ENCODE assay signal across 9 cellular contexts in genomic region chr20:59177266-59178250, GRCh38.
DNase-seq lines count a peak whose midpoint lies in the region; ATAC-seq and TF ChIP-seq lines count a peak whose summit lies in the region.
"Had no signal": no experiment of that assay in that cellular context is flagged by ENCODE, and none has a peak within 500 bp of the region (broad histone marks: within the 10 kb centered on the region; RNA-seq: fewer than 3 reads in every experiment).

No MANE protein-coding gene starts in this region.

- peaks cover 6% of the 10 kb centered on the region for H3K9me3 Mint-ChIP-seq in T-helper 1 cell treated with Interleukin-12 subunit alpha and Interleukin-12 subunit beta and Interleukin-4 antibody, amounts not matched to agents 30 μg/mL and 1 μg/mL, for 36 hours
- no peaks in the 10 kb centered on the region for H3K9me3 Mint-ChIP-seq in stimulated activated naive CD8-positive, alpha-beta T cell treated with anti-CD3 and anti-CD28 coated beads, Interleukin-15, Interleukin-2, amounts not matched to agents 100 ng/mL and 50 ng/mL, for 24 hours

- in situ Hi-C loops in GM13976 (cut with MboI; ENCODE audit: low sequenced_read_pairs, unreplicated experiment): no loop called here

- DNase-seq in stimulated activated CD4-positive, alpha-beta T cell treated with anti-CD3 and anti-CD28 coated beads, Interleukin-1b, Interleukin-23, amount 100 ng/mL, for 48 hours: peak; percentile 30
- DNase-seq in stimulated activated CD4-positive, alpha-beta T cell treated with anti-CD3 and anti-CD28 coated beads, Interleukin-2, amount 100 ng/mL, for 48 hours: no peak
- peak; percentile 44 for DNase-seq in central memory CD4-positive, alpha-beta T cell
- no peak for DNase-seq in GM13976 (ENCODE audit: low spot score)
- DNase-seq: SW 1271 had no signal

- H3K27me3 Mint-ChIP-seq in T-helper 1 cell treated with Interleukin-12 subunit alpha and Interleukin-12 subunit beta and Interleukin-4 antibody, amounts not matched to agents 30 μg/mL and 1 μg/mL, for 36 hours (ENCODE audit: low read depth): no peaks in the 10 kb centered on the region
- no peaks in the 10 kb centered on the region for H3K27me3 Mint-ChIP-seq in stimulated activated naive CD8-positive, alpha-beta T cell treated with anti-CD3 and anti-CD28 coated beads, Interleukin-15, Interleukin-2, amounts not matched to agents 100 ng/mL and 50 ng/mL, for 24 hours

- peak overlapping the region; percentile 71 for H3K4me3 Mint-ChIP-seq in T-helper 1 cell treated with Interleukin-12 subunit alpha and Interleukin-12 subunit beta and Interleukin-4 antibody, amounts not matched to agents 30 μg/mL and 1 μg/mL, for 36 hours
- H3K4me3 Mint-ChIP-seq in stimulated activated naive CD8-positive, alpha-beta T cell treated with anti-CD3 and anti-CD28 coated beads, Interleukin-15, Interleukin-2, amounts not matched to agents 100 ng/mL and 50 ng/mL, for 24 hours: peak overlapping the region; percentile 25

- H3K36me3 Mint-ChIP-seq in T-helper 1 cell treated with Interleukin-12 subunit alpha and Interleukin-12 subunit beta and Interleukin-4 antibody, amounts not matched to agents 30 μg/mL and 1 μg/mL, for 36 hours (ENCODE audit: low read depth): peaks cover 40% of the 10 kb centered on the region
- peaks cover 19% of the 10 kb centered on the region for H3K36me3 Mint-ChIP-seq in stimulated activated naive CD8-positive, alpha-beta T cell treated with anti-CD3 and anti-CD28 coated beads, Interleukin-15, Interleukin-2, amounts not matched to agents 100 ng/mL and 50 ng/mL, for 24 hours (ENCODE audit: low read depth)

- no peak for TF ChIP-seq CTCF in GM13976 (IDR thresholded peaks at IDR 0.05; ENCODE audit: borderline replicate concordance, control extremely low read depth, extremely low read depth, insufficient read depth, missing control alignments)

- H3K4me1 Mint-ChIP-seq in T-helper 1 cell treated with Interleukin-12 subunit alpha and Interleukin-12 subunit beta and Interleukin-4 antibody, amounts not matched to agents 30 μg/mL and 1 μg/mL, for 36 hours (ENCODE audit: low read depth): peaks cover 63% of the 10 kb centered on the region
- peaks cover 82% of the 10 kb centered on the region for H3K4me1 Mint-ChIP-seq in stimulated activated naive CD8-positive, alpha-beta T cell treated with anti-CD3 and anti-CD28 coated beads, Interleukin-15, Interleukin-2, amounts not matched to agents 100 ng/mL and 50 ng/mL, for 24 hours (ENCODE audit: low read depth)

- H3K27ac Mint-ChIP-seq in T-helper 1 cell treated with Interleukin-12 subunit alpha and Interleukin-12 subunit beta and Interleukin-4 antibody, amounts not matched to agents 30 μg/mL and 1 μg/mL, for 36 hours: peak overlapping the region; percentile 95
- peak overlapping the region; percentile 89 for H3K27ac Mint-ChIP-seq in stimulated activated naive CD8-positive, alpha-beta T cell treated with anti-CD3 and anti-CD28 coated beads, Interleukin-15, Interleukin-2, amounts not matched to agents 100 ng/mL and 50 ng/mL, for 24 hours

- no peak for ATAC-seq in HG03521 (IDR thresholded peaks at IDR 0.05; ENCODE audit: unreplicated experiment)
- ATAC-seq in GM19467 (IDR thresholded peaks at IDR 0.05; ENCODE audit: unreplicated experiment): no peak

Comparison
In these comparisons a context has a peak if more than half of its experiments do, and no peak if none do; other contexts are left out.
1. DNase-seq: peak in stimulated activated CD4-positive, alpha-beta T cell treated with anti-CD3 and anti-CD28 coated beads, Interleukin-1b, Interleukin-23, amount 100 ng/mL, for 48 hours (single experiment) and central memory CD4-positive, alpha-beta T cell (single experiment); none in stimulated activated CD4-positive, alpha-beta T cell treated with anti-CD3 and anti-CD28 coated beads, Interleukin-2, amount 100 ng/mL, for 48 hours (0 of 2) and GM13976 (single experiment).